Comparison of ENCODE assay signal across 8 cellular contexts in genomic region chr11:79400717-79401330, GRCh38. TPM values are rescaled to one million over a fixed set of nuclear protein-coding genes. Genes with fewer than 3 reads are reported as not detected.
DNase-seq lines count a peak whose midpoint lies in the region; ATAC-seq, FAIRE-seq and TF ChIP-seq lines count a peak whose summit lies in the region.

No MANE protein-coding gene starts in this region.

- POLR2A ChIA-PET in WTC11 (lab: Charles Lee): interaction anchor here (0.6 to 1.1 kb wide), 3 partner anchors 9 to 39 kb away, joined by 3 to 14 read pairs (median 5); no protein-coding TSS in a partner anchor

- TF ChIP-seq CTCF in C4-2B (conservative IDR thresholded peaks at IDR 0.05) (peak; percentile 87), WTC11 (IDR thresholded peaks at IDR 0.05) (peak; percentile 82), keratinocyte (optimal IDR thresholded peaks at IDR 0.05 in 1 of 3, IDR thresholded peaks at IDR 0.05 in 1 of 3, conservative IDR thresholded peaks at IDR 0.05 in 1 of 3; ENCODE audit: extremely low read depth in 1 of 3, insufficient read depth in 2 of 3, low read length in 3 of 3) (peak; percentile 79 to 90 (median 88))

- no peak overlapping the region for H3K4me2 ChIP-seq in keratinocyte (ENCODE audit: control insufficient read depth, extremely low read depth, insufficient read depth, low read depth, low read length)

- CTCF ChIA-PET in WTC11 (lab: Charles Lee): interaction anchor here (0.6 to 2.6 kb wide), 66 partner anchors 8 to 1893 kb away, joined by 3 to 42 read pairs (median 4); partner anchors contain the start of gene TENM4

- H3K9ac ChIP-seq in keratinocyte (ENCODE audit: control insufficient read depth, extremely low read depth, insufficient read depth, low read length): no peak overlapping the region

- no peaks in the 10 kb centered on the region for H3K9me3 ChIP-seq in keratinocyte (ENCODE audit: control insufficient read depth, low read depth, low read length)

- no peak overlapping the region for H2AFZ ChIP-seq in keratinocyte (ENCODE audit: control insufficient read depth, low read length)

- H3K27ac ChIP-seq in C4-2B: no peak overlapping the region
- H3K27ac ChIP-seq in keratinocyte (ENCODE audit: control insufficient read depth, insufficient read depth, low read length): no peak overlapping the region

- no peaks in the 10 kb centered on the region for H3K9me1 ChIP-seq in keratinocyte (ENCODE audit: control insufficient read depth, extremely low read depth, insufficient read depth, low read length)

- H3K4me1 ChIP-seq in keratinocyte (ENCODE audit: control insufficient read depth, extremely low read depth, insufficient read depth, low read length): peaks cover 12% of the 10 kb centered on the region

- H4K20me1 ChIP-seq in keratinocyte (ENCODE audit: control insufficient read depth, extremely low read depth, insufficient read depth, low read length): peaks cover 4% of the 10 kb centered on the region

- no peaks in the 10 kb centered on the region for H3K36me3 Mint-ChIP-seq in WTC11

- peaks cover 36% of the 10 kb centered on the region for H3K79me2 ChIP-seq in keratinocyte (ENCODE audit: control insufficient read depth, insufficient read depth, low read length)

- ATAC-seq in GM18867 (IDR thresholded peaks at IDR 0.05; ENCODE audit: unreplicated experiment) (peak; percentile 90), HG03521 (IDR thresholded peaks at IDR 0.05; ENCODE audit: unreplicated experiment) (peak; percentile 67), WTC11 (peak; percentile 98)

- H3K27ac Mint-ChIP-seq in WTC11: no peak overlapping the region

- peak; percentile 49 for FAIRE-seq in keratinocyte (lab: Jason Lieb, UNC)

- H3K36me3 ChIP-seq in keratinocyte (ENCODE audit: control insufficient read depth in 2 of 2, extremely low read depth in 1 of 2, insufficient read depth in 2 of 2, low read length in 2 of 2): peaks cover 3 to 4% of the 10 kb centered on the region in 2 experiments

- dilution Hi-C loops in keratinocyte (cut with MboI; ENCODE audit: extremely low pct_ligation_motif_present, low sequenced_read_pairs): no loop called here

- H3K4me3 ChIP-seq in keratinocyte (ENCODE audit: control insufficient read depth in 2 of 3, extremely low read depth in 1 of 3, insufficient read depth in 2 of 3, low read depth in 1 of 3, low read length in 3 of 3): no peak overlapping the region

- H3K27me3 ChIP-seq in keratinocyte (ENCODE audit: control insufficient read depth, extremely low read depth, insufficient read depth, low read length): no peaks in the 10 kb centered on the region

- H3K27me3 Mint-ChIP-seq in WTC11 (ENCODE audit: low read depth): no peaks in the 10 kb centered on the region

- H3K4me3 Mint-ChIP-seq in WTC11: no peak overlapping the region

- H3K9me3 Mint-ChIP-seq in WTC11: no peaks in the 10 kb centered on the region

- peak; percentile 72 for DNase-seq in WTC11 (ENCODE audit: low spot score)
- DNase-seq in keratinocyte (ENCODE audit: low read depth, low spot score): no peak
- DNase-seq in SKM-1 (lab: John Stamatoyannopoulos, UW; ENCODE audit: unreplicated experiment): no peak
- DNase-seq in activated T-cell treated with anti-CD3 and anti-CD28 coated beads for 4 hours: no peak
- DNase-seq in NCI-H146 treated with DMSO at 0.1 percent for 48 hours (lab: John Stamatoyannopoulos, UW; ENCODE audit: unreplicated experiment): no peak

- peaks cover 5% of the 10 kb centered on the region for H3K4me1 Mint-ChIP-seq in WTC11

TF ChIP-seq in WTC11, 78 proteins besides CTCF, POLR2A, EP300 and RAD21:
- TF ChIP-seq AFF4 (CRISPR knock-in tag; IDR thresholded peaks at IDR 0.05; ENCODE audit: borderline replicate concordance): no peak
- no peak for TF ChIP-seq CDX4 (CRISPR knock-in tag; IDR thresholded peaks at IDR 0.05; ENCODE audit: borderline replicate concordance)
- no peak for TF ChIP-seq NR2C2 (CRISPR knock-in tag; IDR thresholded peaks at IDR 0.05)
- no peak for TF ChIP-seq ZNF416 (CRISPR knock-in tag; IDR thresholded peaks at IDR 0.05)
- TF ChIP-seq ZNF281 (CRISPR knock-in tag; IDR thresholded peaks at IDR 0.05): no peak
- TF ChIP-seq ZNF263 (CRISPR knock-in tag; IDR thresholded peaks at IDR 0.05; ENCODE audit: low read depth): no peak
TF ChIP-seq in WTC11: peak in this region for 0.

RNA-seq across cellular contexts. Expression of gene TENM4, which starts 40.0 kb away (rescaled TPM):
- total RNA-seq in WTC11 (2021): 17.2 to 25.0 TPM (median 18.1 TPM) in 3 replicates
- polyA plus RNA-seq in keratinocyte: 3.5 to 11.3 TPM (median 5.4 TPM) in 3 replicates
- 5.2 TPM for polyA plus RNA-seq in keratinocyte (2011; ENCODE audit: low read depth)
- 1.9 and 3.5 TPM in 2 replicates for polyA plus RNA-seq in keratinocyte (2011; cell fraction: cytosol; rRNA removed)
- 25.7 and 30.6 TPM in 2 replicates for polyA plus RNA-seq in keratinocyte (2011; cell fraction: nucleus; rRNA removed)
- polyA plus RNA-seq in keratinocyte (2012; ENCODE audit: low replicate concordance): 3.7 and 13.5 TPM in 2 replicates
- polyA minus RNA-seq in keratinocyte: 20.5 to 79.6 TPM (median 25.8 TPM) in 3 replicates
- 15.0 TPM for polyA minus RNA-seq in keratinocyte (2011; cell fraction: cytosol; rRNA and poly(A)+ RNA removed)
- polyA minus RNA-seq in keratinocyte (2011; cell fraction: nucleus; rRNA and poly(A)+ RNA removed): 104 and 127 TPM in 2 replicates
